Comparison of ENCODE assay signal across 1 cellular context in the genomic region with DNA sequence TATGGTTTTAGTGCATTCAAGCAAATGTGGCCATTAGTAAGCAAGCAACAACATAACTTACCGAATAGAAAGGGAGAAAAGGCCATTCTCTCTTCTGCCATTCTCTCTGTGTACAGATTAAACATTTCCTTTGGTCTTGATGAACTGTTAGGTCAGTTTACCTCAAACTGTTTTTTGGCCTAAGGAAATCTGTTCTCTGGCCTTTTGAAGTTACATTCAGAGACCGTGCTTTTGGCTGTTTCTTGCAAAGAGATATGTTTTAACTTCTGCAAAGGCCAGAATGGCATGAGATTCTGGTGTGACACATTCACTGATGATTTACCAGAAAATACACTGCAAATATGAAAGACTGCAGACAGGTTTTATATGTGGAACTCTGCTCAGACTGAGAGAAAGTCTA.
TF ChIP-seq lines count a peak whose summit lies in the region.

No MANE protein-coding gene starts in this region.

TF ChIP-seq in HepG2, 621 proteins besides CTCF, POLR2A, EP300 and RAD21 (continued from another document):
- TF ChIP-seq, protein P1, sequence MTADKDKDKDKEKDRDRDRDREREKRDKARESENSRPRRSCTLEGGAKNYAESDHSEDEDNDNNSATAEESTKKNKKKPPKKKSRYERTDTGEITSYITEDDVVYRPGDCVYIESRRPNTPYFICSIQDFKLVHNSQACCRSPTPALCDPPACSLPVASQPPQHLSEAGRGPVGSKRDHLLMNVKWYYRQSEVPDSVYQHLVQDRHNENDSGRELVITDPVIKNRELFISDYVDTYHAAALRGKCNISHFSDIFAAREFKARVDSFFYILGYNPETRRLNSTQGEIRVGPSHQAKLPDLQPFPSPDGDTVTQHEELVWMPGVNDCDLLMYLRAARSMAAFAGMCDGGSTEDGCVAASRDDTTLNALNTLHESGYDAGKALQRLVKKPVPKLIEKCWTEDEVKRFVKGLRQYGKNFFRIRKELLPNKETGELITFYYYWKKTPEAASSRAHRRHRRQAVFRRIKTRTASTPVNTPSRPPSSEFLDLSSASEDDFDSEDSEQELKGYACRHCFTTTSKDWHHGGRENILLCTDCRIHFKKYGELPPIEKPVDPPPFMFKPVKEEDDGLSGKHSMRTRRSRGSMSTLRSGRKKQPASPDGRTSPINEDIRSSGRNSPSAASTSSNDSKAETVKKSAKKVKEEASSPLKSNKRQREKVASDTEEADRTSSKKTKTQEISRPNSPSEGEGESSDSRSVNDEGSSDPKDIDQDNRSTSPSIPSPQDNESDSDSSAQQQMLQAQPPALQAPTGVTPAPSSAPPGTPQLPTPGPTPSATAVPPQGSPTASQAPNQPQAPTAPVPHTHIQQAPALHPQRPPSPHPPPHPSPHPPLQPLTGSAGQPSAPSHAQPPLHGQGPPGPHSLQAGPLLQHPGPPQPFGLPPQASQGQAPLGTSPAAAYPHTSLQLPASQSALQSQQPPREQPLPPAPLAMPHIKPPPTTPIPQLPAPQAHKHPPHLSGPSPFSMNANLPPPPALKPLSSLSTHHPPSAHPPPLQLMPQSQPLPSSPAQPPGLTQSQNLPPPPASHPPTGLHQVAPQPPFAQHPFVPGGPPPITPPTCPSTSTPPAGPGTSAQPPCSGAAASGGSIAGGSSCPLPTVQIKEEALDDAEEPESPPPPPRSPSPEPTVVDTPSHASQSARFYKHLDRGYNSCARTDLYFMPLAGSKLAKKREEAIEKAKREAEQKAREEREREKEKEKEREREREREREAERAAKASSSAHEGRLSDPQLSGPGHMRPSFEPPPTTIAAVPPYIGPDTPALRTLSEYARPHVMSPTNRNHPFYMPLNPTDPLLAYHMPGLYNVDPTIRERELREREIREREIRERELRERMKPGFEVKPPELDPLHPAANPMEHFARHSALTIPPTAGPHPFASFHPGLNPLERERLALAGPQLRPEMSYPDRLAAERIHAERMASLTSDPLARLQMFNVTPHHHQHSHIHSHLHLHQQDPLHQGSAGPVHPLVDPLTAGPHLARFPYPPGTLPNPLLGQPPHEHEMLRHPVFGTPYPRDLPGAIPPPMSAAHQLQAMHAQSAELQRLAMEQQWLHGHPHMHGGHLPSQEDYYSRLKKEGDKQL (CRISPR knock-in tag; IDR thresholded peaks at IDR 0.05; ENCODE audit: low read depth), result no peak
- TF ChIP-seq MIXL1 (CRISPR knock-in tag; IDR thresholded peaks at IDR 0.05), result 0 out of 2 replicates have a peak, but pooled peaks have one; percentile 27
- no peak for TF ChIP-seq ZNF180 (CRISPR knock-in tag; IDR thresholded peaks at IDR 0.05; ENCODE audit: borderline replicate concordance, low read depth)
- peak; percentile 41; the same call in 1 of the 2 replicates for TF ChIP-seq BCL6 (CRISPR knock-in tag; IDR thresholded peaks at IDR 0.05)
- no peak for TF ChIP-seq RARA (CRISPR knock-in tag; IDR thresholded peaks at IDR 0.05)
- no peak for TF ChIP-seq LCORL (IDR thresholded peaks at IDR 0.05)
- TF ChIP-seq LCORL (CRISPR knock-in tag; IDR thresholded peaks at IDR 0.05), result peak; percentile 53; the same call in 1 of the 2 replicates
- no peak for TF ChIP-seq CREB1 (IDR thresholded peaks at IDR 0.05)
- 0 out of 2 replicates have a peak, but pooled peaks have one; percentile 24 for TF ChIP-seq CREB1 (CRISPR knock-in tag; IDR thresholded peaks at IDR 0.05)
- no peak for TF ChIP-seq ADNP (CRISPR knock-in tag; IDR thresholded peaks at IDR 0.05)
- TF ChIP-seq, protein P2, sequence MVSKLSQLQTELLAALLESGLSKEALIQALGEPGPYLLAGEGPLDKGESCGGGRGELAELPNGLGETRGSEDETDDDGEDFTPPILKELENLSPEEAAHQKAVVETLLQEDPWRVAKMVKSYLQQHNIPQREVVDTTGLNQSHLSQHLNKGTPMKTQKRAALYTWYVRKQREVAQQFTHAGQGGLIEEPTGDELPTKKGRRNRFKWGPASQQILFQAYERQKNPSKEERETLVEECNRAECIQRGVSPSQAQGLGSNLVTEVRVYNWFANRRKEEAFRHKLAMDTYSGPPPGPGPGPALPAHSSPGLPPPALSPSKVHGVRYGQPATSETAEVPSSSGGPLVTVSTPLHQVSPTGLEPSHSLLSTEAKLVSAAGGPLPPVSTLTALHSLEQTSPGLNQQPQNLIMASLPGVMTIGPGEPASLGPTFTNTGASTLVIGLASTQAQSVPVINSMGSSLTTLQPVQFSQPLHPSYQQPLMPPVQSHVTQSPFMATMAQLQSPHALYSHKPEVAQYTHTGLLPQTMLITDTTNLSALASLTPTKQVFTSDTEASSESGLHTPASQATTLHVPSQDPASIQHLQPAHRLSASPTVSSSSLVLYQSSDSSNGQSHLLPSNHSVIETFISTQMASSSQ (IDR thresholded peaks at IDR 0.05; ENCODE audit: low read depth), result 0 out of 2 replicates have a peak, but pooled peaks have one; percentile 18
- TF ChIP-seq, protein P2 (CRISPR knock-in tag; IDR thresholded peaks at IDR 0.05; ENCODE audit: borderline replicate concordance), result no peak
- TF ChIP-seq AKAP8 (CRISPR knock-in tag; IDR thresholded peaks at IDR 0.05), result no peak
- TF ChIP-seq ZNF619 (CRISPR knock-in tag; IDR thresholded peaks at IDR 0.05), result no peak
- TF ChIP-seq ZNF496 (CRISPR knock-in tag; IDR thresholded peaks at IDR 0.05; ENCODE audit: insufficient replicate concordance), result no peak
- TF ChIP-seq SOX13 (IDR thresholded peaks at IDR 0.05), result no peak
- TF ChIP-seq SOX13 (CRISPR knock-in tag; conservative IDR thresholded peaks at IDR 0.05 in 1 of 2, IDR thresholded peaks at IDR 0.05 in 1 of 2), result peak in 1 of 2 experiments; percentile 22; a peak in 1 of 4 replicates
- TF ChIP-seq ARNT (IDR thresholded peaks at IDR 0.05), result no peak
- 0 out of 2 replicates have a peak, but pooled peaks have one; percentile 28 for TF ChIP-seq ZNF292 (CRISPR knock-in tag; IDR thresholded peaks at IDR 0.05; ENCODE audit: borderline replicate concordance, low read depth)
- no peak for TF ChIP-seq MED13 (CRISPR knock-in tag; IDR thresholded peaks at IDR 0.05)
